ENCODE assay signal across 20 cellular contexts in the genomic region with DNA sequence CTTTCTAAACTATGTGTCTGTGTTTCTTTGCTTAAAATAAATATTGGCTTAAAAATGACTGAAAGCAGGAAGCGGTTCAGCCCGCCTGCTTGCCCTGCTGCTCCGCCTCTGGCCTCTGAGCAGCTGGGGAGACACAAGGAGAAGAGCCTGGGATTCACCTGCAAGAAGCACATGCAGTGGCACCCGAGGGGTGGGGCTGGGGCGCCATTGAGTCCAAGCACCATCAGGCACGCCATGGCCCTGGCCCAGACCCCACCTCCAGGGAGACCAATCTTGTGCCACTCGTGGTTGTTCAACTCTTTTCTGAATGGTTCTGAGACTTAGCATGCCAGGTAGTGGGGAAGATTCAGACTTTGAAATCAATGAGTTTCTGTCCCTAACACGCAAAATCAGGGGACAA.
"Had no signal": no experiment of that assay in that cellular context is flagged by ENCODE, and none has a peak within 500 bp of the region (broad histone marks: within the 10 kb centered on the region; RNA-seq: fewer than 3 reads in every experiment).

No MANE protein-coding gene starts in this region.

- H3K36me3 Mint-ChIP-seq: mesothelial cell of epicardium had no signal

- H3K27me3 ChIP-seq: ascending aorta, esophagus squamous epithelium, tibial artery had no signal

- H3K27ac ChIP-seq: ascending aorta, esophagus squamous epithelium, SK-N-MC, tibial artery had no signal

- H3K4me3 ChIP-seq: ascending aorta, esophagus squamous epithelium, lung, SK-N-MC, tibial artery had no signal

- H3K4me3 Mint-ChIP-seq: activated T-helper 17 cell treated with anti-CD3 and anti-CD28 coated beads, Interleukin-2, amount 50 U/mL, for 72 hours; mesothelial cell of epicardium; nephron progenitor cell had no signal

- H3K27ac Mint-ChIP-seq: activated T-helper 17 cell treated with anti-CD3 and anti-CD28 coated beads, Interleukin-2, amount 50 U/mL, for 72 hours; mesothelial cell of epicardium; nephron progenitor cell had no signal

- H3K4me1 Mint-ChIP-seq: activated T-helper 17 cell treated with anti-CD3 and anti-CD28 coated beads, Interleukin-2, amount 50 U/mL, for 72 hours; mesothelial cell of epicardium had no signal

- DNase-seq: activated CD4-positive, alpha-beta T cell treated with anti-CD3 and anti-CD28 coated beads, Interleukin-2, amount 50 U/mL, for 1 hour; activated naive CD4-positive, alpha-beta T cell treated with Interleukin-2 at 50 U/mL for 16 hours; activated T-cell treated with anti-CD3 and anti-CD28 coated beads, Interleukin-2, amount 50 U/mL, for 1 hour; effector memory CD4-positive, alpha-beta T cell; esophagus squamous epithelium; hippocampal formation; nephron progenitor cell; nucleus accumbens; stimulated activated CD4-positive, alpha-beta T cell treated with anti-CD3 and anti-CD28 coated beads, Interleukin-12 subunit alpha, Interleukin-12 subunit beta, amount 100 ng/mL, for 4 hours; stimulated activated CD4-positive, alpha-beta T cell treated with anti-CD3 and anti-CD28 coated beads, Interleukin-1b, Interleukin-23, amount 100 ng/mL, for 48 hours; stimulated activated naive CD4-positive, alpha-beta T cell treated with Interleukin-2 at 50 U/mL for 16 hours; substantia nigra; T-helper 1 cell; T1000; tibial artery had no signal

- ATAC-seq: activated T-helper 17 cell treated with anti-CD3 and anti-CD28 coated beads, Interleukin-2, amount 50 U/mL, for 72 hours had no signal

- H3K4me1 ChIP-seq: ascending aorta, esophagus squamous epithelium, tibial artery had no signal

- H3K36me3 ChIP-seq: ascending aorta, esophagus squamous epithelium, tibial artery had no signal
